ENCODE assay signal across 1 cellular context in the genomic region with DNA sequence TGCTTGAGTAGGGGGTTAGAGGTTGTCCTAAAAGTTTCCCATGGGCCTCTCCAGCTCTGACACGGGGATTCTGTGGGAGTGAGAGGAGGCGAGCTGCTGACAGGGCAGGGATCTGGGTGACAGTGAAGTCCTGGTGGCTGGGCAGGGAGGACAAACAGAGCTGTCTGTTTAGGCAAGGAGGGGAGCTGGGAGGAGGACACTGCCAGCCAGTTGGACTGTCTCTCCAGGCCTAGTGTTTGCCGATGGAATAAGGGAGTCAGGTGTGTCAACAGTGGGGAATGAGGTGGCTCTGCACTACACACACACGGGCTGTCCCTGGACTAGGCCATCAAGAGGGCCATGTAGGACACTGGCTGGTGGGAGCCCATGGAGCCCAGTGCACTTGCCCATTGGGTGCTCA.
TF ChIP-seq lines count a peak whose summit lies in the region.

No MANE protein-coding gene starts in this region.

TF ChIP-seq in HepG2, 621 proteins besides CTCF, POLR2A, EP300 and RAD21 (continued from another document and continues in another):
- TF ChIP-seq ZNF460 (CRISPR knock-in tag; IDR thresholded peaks at IDR 0.05; ENCODE audit: borderline replicate concordance) (no peak), MAZ (IDR thresholded peaks at IDR 0.05; ENCODE audit: borderline replicate concordance, low read depth, low read length) (no peak), MAZ (CRISPR knock-in tag; IDR thresholded peaks at IDR 0.05; ENCODE audit: low read depth) (no peak), TGIF2 (CRISPR knock-in tag; IDR thresholded peaks at IDR 0.05) (peak; percentile 47; the same call in 1 of the 2 replicates), MTF1 (CRISPR knock-in tag; IDR thresholded peaks at IDR 0.05) (no peak), MEF2D (CRISPR knock-in tag; IDR thresholded peaks at IDR 0.05) (0 out of 2 replicates have a peak, but pooled peaks have one; percentile 39), MAFK (conservative IDR thresholded peaks at IDR 0.05 in 1 of 2, IDR thresholded peaks at IDR 0.05 in 1 of 2; ENCODE audit: low read length in 2 of 2) (no peak), MIER3 (CRISPR knock-in tag; IDR thresholded peaks at IDR 0.05; ENCODE audit: borderline replicate concordance) (peak; percentile 74; the same call in 1 of the 2 replicates), REXO4 (CRISPR knock-in tag; IDR thresholded peaks at IDR 0.05; ENCODE audit: borderline replicate concordance) (no peak), ZNF543 (CRISPR knock-in tag; IDR thresholded peaks at IDR 0.05) (no peak), ZNF678 (CRISPR knock-in tag; IDR thresholded peaks at IDR 0.05) (no peak), ZFAT (CRISPR knock-in tag; conservative IDR thresholded peaks at IDR 0.05) (no peak), SRSF4 (IDR thresholded peaks at IDR 0.05; ENCODE audit: low read depth, low read length, poor library complexity, severe bottlenecking) (no peak), KDM6A (CRISPR knock-in tag; IDR thresholded peaks at IDR 0.05; ENCODE audit: low read depth) (no peak), ZBTB42 (CRISPR knock-in tag; IDR thresholded peaks at IDR 0.05) (peak; percentile 27; the same call in 1 of the 2 replicates), ZKSCAN8 (CRISPR knock-in tag; IDR thresholded peaks at IDR 0.05; ENCODE audit: borderline replicate concordance) (0 out of 2 replicates have a peak, but pooled peaks have one; percentile 30), KDM3A (CRISPR knock-in tag; IDR thresholded peaks at IDR 0.05; ENCODE audit: low read depth) (no peak), ISX (CRISPR knock-in tag; conservative IDR thresholded peaks at IDR 0.05) (no peak), ZNF605 (CRISPR knock-in tag; IDR thresholded peaks at IDR 0.05) (no peak), SMC3 (IDR thresholded peaks at IDR 0.05; ENCODE audit: low read length) (no peak), PRPF4 (IDR thresholded peaks at IDR 0.05; ENCODE audit: low read depth, low read length, poor library complexity, severe bottlenecking) (no peak), MED8 (CRISPR knock-in tag; IDR thresholded peaks at IDR 0.05; ENCODE audit: insufficient replicate concordance) (no peak), ZNF44 (CRISPR knock-in tag; IDR thresholded peaks at IDR 0.05) (no peak), FOXA3 (CRISPR knock-in tag; IDR thresholded peaks at IDR 0.05) (peak; percentile 92), SALL2 (CRISPR knock-in tag; IDR thresholded peaks at IDR 0.05) (no peak), ZBTB20 (CRISPR knock-in tag; IDR thresholded peaks at IDR 0.05; ENCODE audit: borderline replicate concordance, low read depth) (no peak), HNRNPLL (IDR thresholded peaks at IDR 0.05; ENCODE audit: low read depth, low read length, poor library complexity, severe bottlenecking) (no peak)
- TF ChIP-seq, protein P1, sequence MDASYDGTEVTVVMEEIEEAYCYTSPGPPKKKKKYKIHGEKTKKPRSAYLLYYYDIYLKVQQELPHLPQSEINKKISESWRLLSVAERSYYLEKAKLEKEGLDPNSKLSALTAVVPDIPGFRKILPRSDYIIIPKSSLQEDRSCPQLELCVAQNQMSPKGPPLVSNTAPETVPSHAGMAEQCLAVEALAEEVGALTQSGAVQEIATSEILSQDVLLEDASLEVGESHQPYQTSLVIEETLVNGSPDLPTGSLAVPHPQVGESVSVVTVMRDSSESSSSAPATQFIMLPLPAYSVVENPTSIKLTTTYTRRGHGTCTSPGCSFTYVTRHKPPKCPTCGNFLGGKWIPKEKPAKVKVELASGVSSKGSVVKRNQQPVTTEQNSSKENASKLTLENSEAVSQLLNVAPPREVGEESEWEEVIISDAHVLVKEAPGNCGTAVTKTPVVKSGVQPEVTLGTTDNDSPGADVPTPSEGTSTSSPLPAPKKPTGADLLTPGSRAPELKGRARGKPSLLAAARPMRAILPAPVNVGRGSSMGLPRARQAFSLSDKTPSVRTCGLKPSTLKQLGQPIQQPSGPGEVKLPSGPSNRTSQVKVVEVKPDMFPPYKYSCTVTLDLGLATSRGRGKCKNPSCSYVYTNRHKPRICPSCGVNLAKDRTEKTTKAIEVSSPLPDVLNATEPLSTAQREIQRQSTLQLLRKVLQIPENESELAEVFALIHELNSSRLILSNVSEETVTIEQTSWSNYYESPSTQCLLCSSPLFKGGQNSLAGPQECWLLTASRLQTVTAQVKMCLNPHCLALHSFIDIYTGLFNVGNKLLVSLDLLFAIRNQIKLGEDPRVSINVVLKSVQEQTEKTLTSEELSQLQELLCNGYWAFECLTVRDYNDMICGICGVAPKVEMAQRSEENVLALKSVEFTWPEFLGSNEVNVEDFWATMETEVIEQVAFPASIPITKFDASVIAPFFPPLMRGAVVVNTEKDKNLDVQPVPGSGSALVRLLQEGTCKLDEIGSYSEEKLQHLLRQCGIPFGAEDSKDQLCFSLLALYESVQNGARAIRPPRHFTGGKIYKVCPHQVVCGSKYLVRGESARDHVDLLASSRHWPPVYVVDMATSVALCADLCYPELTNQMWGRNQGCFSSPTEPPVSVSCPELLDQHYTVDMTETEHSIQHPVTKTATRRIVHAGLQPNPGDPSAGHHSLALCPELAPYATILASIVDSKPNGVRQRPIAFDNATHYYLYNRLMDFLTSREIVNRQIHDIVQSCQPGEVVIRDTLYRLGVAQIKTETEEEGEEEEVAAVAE (CRISPR knock-in tag; IDR thresholded peaks at IDR 0.05; ENCODE audit: borderline replicate concordance) = 0 out of 2 replicates have a peak, but pooled peaks have one; percentile 30
- TF ChIP-seq, protein P2, sequence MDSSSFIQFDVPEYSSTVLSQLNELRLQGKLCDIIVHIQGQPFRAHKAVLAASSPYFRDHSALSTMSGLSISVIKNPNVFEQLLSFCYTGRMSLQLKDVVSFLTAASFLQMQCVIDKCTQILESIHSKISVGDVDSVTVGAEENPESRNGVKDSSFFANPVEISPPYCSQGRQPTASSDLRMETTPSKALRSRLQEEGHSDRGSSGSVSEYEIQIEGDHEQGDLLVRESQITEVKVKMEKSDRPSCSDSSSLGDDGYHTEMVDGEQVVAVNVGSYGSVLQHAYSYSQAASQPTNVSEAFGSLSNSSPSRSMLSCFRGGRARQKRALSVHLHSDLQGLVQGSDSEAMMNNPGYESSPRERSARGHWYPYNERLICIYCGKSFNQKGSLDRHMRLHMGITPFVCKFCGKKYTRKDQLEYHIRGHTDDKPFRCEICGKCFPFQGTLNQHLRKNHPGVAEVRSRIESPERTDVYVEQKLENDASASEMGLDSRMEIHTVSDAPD (CRISPR knock-in tag; IDR thresholded peaks at IDR 0.05) = no peak
- TF ChIP-seq, protein P3, sequence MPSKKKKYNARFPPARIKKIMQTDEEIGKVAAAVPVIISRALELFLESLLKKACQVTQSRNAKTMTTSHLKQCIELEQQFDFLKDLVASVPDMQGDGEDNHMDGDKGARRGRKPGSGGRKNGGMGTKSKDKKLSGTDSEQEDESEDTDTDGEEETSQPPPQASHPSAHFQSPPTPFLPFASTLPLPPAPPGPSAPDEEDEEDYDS (CRISPR knock-in tag; IDR thresholded peaks at IDR 0.05) = no peak
- TF ChIP-seq, protein P4, sequence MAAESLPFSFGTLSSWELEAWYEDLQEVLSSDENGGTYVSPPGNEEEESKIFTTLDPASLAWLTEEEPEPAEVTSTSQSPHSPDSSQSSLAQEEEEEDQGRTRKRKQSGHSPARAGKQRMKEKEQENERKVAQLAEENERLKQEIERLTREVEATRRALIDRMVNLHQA (CRISPR knock-in tag; IDR thresholded peaks at IDR 0.05) = no peak
- TF ChIP-seq, protein P5, sequence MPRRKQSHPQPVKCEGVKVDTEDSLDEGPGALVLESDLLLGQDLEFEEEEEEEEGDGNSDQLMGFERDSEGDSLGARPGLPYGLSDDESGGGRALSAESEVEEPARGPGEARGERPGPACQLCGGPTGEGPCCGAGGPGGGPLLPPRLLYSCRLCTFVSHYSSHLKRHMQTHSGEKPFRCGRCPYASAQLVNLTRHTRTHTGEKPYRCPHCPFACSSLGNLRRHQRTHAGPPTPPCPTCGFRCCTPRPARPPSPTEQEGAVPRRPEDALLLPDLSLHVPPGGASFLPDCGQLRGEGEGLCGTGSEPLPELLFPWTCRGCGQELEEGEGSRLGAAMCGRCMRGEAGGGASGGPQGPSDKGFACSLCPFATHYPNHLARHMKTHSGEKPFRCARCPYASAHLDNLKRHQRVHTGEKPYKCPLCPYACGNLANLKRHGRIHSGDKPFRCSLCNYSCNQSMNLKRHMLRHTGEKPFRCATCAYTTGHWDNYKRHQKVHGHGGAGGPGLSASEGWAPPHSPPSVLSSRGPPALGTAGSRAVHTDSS (CRISPR knock-in tag; conservative IDR thresholded peaks at IDR 0.05) = no peak
- TF ChIP-seq, protein P6, sequence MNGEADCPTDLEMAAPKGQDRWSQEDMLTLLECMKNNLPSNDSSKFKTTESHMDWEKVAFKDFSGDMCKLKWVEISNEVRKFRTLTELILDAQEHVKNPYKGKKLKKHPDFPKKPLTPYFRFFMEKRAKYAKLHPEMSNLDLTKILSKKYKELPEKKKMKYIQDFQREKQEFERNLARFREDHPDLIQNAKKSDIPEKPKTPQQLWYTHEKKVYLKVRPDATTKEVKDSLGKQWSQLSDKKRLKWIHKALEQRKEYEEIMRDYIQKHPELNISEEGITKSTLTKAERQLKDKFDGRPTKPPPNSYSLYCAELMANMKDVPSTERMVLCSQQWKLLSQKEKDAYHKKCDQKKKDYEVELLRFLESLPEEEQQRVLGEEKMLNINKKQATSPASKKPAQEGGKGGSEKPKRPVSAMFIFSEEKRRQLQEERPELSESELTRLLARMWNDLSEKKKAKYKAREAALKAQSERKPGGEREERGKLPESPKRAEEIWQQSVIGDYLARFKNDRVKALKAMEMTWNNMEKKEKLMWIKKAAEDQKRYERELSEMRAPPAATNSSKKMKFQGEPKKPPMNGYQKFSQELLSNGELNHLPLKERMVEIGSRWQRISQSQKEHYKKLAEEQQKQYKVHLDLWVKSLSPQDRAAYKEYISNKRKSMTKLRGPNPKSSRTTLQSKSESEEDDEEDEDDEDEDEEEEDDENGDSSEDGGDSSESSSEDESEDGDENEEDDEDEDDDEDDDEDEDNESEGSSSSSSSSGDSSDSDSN (CRISPR knock-in tag; IDR thresholded peaks at IDR 0.05) = peak; percentile 75
- TF ChIP-seq, protein P7, sequence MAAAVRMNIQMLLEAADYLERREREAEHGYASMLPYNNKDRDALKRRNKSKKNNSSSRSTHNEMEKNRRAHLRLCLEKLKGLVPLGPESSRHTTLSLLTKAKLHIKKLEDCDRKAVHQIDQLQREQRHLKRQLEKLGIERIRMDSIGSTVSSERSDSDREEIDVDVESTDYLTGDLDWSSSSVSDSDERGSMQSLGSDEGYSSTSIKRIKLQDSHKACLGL (CRISPR knock-in tag; IDR thresholded peaks at IDR 0.05) = no peak
- TF ChIP-seq, protein P8, sequence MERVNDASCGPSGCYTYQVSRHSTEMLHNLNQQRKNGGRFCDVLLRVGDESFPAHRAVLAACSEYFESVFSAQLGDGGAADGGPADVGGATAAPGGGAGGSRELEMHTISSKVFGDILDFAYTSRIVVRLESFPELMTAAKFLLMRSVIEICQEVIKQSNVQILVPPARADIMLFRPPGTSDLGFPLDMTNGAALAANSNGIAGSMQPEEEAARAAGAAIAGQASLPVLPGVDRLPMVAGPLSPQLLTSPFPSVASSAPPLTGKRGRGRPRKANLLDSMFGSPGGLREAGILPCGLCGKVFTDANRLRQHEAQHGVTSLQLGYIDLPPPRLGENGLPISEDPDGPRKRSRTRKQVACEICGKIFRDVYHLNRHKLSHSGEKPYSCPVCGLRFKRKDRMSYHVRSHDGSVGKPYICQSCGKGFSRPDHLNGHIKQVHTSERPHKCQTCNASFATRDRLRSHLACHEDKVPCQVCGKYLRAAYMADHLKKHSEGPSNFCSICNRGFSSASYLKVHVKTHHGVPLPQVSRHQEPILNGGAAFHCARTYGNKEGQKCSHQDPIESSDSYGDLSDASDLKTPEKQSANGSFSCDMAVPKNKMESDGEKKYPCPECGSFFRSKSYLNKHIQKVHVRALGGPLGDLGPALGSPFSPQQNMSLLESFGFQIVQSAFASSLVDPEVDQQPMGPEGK (CRISPR knock-in tag; IDR thresholded peaks at IDR 0.05) = peak; percentile 64
- TF ChIP-seq, protein P9, sequence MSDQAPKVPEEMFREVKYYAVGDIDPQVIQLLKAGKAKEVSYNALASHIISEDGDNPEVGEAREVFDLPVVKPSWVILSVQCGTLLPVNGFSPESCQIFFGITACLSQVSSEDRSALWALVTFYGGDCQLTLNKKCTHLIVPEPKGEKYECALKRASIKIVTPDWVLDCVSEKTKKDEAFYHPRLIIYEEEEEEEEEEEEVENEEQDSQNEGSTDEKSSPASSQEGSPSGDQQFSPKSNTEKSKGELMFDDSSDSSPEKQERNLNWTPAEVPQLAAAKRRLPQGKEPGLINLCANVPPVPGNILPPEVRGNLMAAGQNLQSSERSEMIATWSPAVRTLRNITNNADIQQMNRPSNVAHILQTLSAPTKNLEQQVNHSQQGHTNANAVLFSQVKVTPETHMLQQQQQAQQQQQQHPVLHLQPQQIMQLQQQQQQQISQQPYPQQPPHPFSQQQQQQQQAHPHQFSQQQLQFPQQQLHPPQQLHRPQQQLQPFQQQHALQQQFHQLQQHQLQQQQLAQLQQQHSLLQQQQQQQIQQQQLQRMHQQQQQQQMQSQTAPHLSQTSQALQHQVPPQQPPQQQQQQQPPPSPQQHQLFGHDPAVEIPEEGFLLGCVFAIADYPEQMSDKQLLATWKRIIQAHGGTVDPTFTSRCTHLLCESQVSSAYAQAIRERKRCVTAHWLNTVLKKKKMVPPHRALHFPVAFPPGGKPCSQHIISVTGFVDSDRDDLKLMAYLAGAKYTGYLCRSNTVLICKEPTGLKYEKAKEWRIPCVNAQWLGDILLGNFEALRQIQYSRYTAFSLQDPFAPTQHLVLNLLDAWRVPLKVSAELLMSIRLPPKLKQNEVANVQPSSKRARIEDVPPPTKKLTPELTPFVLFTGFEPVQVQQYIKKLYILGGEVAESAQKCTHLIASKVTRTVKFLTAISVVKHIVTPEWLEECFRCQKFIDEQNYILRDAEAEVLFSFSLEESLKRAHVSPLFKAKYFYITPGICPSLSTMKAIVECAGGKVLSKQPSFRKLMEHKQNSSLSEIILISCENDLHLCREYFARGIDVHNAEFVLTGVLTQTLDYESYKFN (CRISPR knock-in tag; conservative IDR thresholded peaks at IDR 0.05) = 0 out of 2 replicates have a peak, but pooled peaks have one; percentile 26
